In the genomic region with DNA sequence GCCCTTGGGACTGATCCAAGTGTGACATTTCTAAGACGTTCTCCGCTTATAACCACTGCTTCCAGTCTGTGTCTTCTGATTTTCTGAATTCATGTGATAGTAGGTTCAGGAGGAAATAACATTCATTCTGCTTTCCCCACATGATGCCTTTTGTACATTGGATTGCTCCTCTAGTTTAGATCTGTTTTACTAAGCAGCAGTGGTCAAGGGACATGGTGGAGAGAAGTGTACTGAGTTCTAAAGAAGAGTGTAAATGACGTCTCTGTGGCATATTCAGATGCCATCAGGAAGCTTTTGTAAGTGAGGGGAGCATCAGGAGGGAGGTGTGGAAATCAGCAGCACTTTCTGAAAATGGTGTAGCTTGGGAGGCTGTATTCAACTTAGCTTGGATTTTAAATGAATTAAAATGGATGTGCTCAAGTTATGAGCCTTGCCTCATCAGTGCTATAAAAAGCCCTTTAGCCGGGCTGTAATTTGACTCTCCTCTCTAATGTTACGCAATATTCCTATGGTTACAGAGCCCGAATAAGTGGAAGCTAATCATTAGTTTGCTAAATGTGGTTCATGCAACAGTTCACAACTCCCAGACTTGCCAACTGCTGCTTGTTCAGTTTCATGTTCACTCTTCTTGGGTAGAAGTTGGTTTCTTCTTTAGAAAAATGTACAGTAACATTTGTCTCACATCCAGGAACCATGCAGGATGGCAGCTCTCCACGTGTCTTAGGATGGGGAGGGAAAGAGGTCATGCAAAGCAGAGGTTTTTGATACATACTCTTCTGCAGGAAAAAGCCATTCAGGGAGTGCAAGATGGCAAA, we compare ENCODE assay signal across 9 cellular contexts.
A peak's percentile ranks its signal among the peaks of the same experiment; 100 is the strongest.
DNase-seq lines count a peak whose midpoint lies in the region; ATAC-seq, FAIRE-seq and TF ChIP-seq lines count a peak whose summit lies in the region.
"Had no signal": no experiment of that assay in that cellular context is flagged by ENCODE, and none has a peak within 500 bp of the region (broad histone marks: within the 10 kb centered on the region; RNA-seq: fewer than 3 reads in every experiment).

No MANE protein-coding gene starts in this region.

- DNase-seq in DMS 273 treated with DMSO at 0.1 percent for 48 hours (lab: John Stamatoyannopoulos, UW) (peak; percentile 55), Kasumi-1 (lab: John Stamatoyannopoulos, UW) (peak; percentile 97), SHP77 (lab: John Stamatoyannopoulos, UW) (peak; percentile 62 to 69), small intestine (peak; percentile 51)
- DNase-seq in activated CD4-positive, alpha-beta T cell treated with anti-CD3 and anti-CD28 coated beads for 48 hours: no peak

- no peak for FAIRE-seq in small intestine (lab: Jason Lieb, UNC)
- FAIRE-seq: endothelial cell of umbilical vein had no signal

- H3K4me1 ChIP-seq in gastroesophageal sphincter (peaks cover 5 to 43% (median 8%) of the 10 kb centered on the region in 3 donors), small intestine (ENCODE audit: control insufficient read depth in 2 of 2, insufficient read depth in 1 of 2, low read depth in 1 of 2, low read length in 1 of 2) (no peaks in the 10 kb centered on the region)

- no peak for TF ChIP-seq POLR2A in gastroesophageal sphincter (IDR thresholded peaks at IDR 0.05)

- no peak for TF ChIP-seq EP300 in gastroesophageal sphincter (IDR thresholded peaks at IDR 0.05)

- no peak overlapping the region for H3K4me3 ChIP-seq in gastroesophageal sphincter
- H3K4me3 ChIP-seq in small intestine (ENCODE audit: low read depth in 1 of 2, low read length in 2 of 2): no peak overlapping the region

- H3K36me3 ChIP-seq in gastroesophageal sphincter (peaks cover 0 to 5% of the 10 kb centered on the region in 2 donors), small intestine (ENCODE audit: control insufficient read depth in 2 of 2, insufficient read depth in 2 of 2, low read length in 2 of 2) (peaks cover 4 to 5% of the 10 kb centered on the region in 2 donors)

- 18 to 19% methylated on average over 7 of the region's 7 CpGs for WGBS in gastroesophageal sphincter (ENCODE audit: low coverage in 1 of 2), 2 donors
- WGBS in small intestine, 3 donors: 45 to 54% (median 47%) methylated on average over 7 of the region's 7 CpGs

- H3K27me3 ChIP-seq in gastroesophageal sphincter: no peaks in the 10 kb centered on the region
- H3K27me3 ChIP-seq in small intestine (ENCODE audit: control insufficient read depth in 2 of 2, insufficient read depth in 2 of 2, low read length in 2 of 2): no peaks in the 10 kb centered on the region

- TF ChIP-seq CTCF in gastroesophageal sphincter (IDR thresholded peaks at IDR 0.05): no peak

- H3K9me3 ChIP-seq in gastroesophageal sphincter: no peaks in the 10 kb centered on the region
- H3K9me3 ChIP-seq in small intestine (ENCODE audit: control insufficient read depth, low read depth): no peaks in the 10 kb centered on the region

- peak; percentile 93 for ATAC-seq in gastroesophageal sphincter
- ATAC-seq in HG03378 (IDR thresholded peaks at IDR 0.05; ENCODE audit: unreplicated experiment): no peak
- ATAC-seq in GM21526 (IDR thresholded peaks at IDR 0.05; ENCODE audit: low FRiP score, unreplicated experiment): no peak

- H3K27ac ChIP-seq in gastroesophageal sphincter: peak overlapping the region; percentile 66 to 83 (median 77)
- peak overlapping the region in 1 of 2 donors; percentile 69 for H3K27ac ChIP-seq in small intestine (ENCODE audit: low read depth in 1 of 2, low read length in 1 of 2)
